Comparison of ENCODE assay signal across 8 cellular contexts in genomic region chr7:27740449-27741086, GRCh38. TPM values are rescaled to one million over a fixed set of nuclear protein-coding genes. Genes with fewer than 3 reads are reported as not detected.
DNase-seq lines count a peak whose midpoint lies in the region; ATAC-seq and TF ChIP-seq lines count a peak whose summit lies in the region.

No MANE protein-coding gene starts in this region.

- H3K27me3 Mint-ChIP-seq in activated CD4-positive, alpha-beta T cell treated with anti-CD3 and anti-CD28 coated beads, Interleukin-2, amount 10 ng/mL, durations not matched to agents 7 days and 5 days: no peaks in the 10 kb centered on the region

- H3K27ac Mint-ChIP-seq in activated CD4-positive, alpha-beta T cell treated with anti-CD3 and anti-CD28 coated beads, Interleukin-2, amount 10 ng/mL, durations not matched to agents 7 days and 5 days: peak overlapping the region; percentile 99

- peak; percentile 69 for ATAC-seq in GM19324 (IDR thresholded peaks at IDR 0.05; ENCODE audit: low FRiP score, unreplicated experiment)
- peak; percentile 67 for ATAC-seq in HG03442 (IDR thresholded peaks at IDR 0.05; ENCODE audit: unreplicated experiment)
- peak; percentile 85 for ATAC-seq in left lobe of liver

- CTCF ChIA-PET in BJ (lab: Yijun Ruan, JAX): interaction anchor here (1.0 to 1.1 kb wide), 3 partner anchors 35 to 180 kb away, joined by 3 read pairs; no protein-coding TSS in a partner anchor
- CTCF ChIA-PET in activated CD4-positive, alpha-beta T cell treated with anti-CD3 and anti-CD28 coated beads, Interleukin-2, amount 10 ng/mL, durations not matched to agents 7 days and 5 days (lab: Charles Lee): interaction anchor here (0.7 to 2.3 kb wide), 4 partner anchors 11 to 168 kb away, joined by 3 to 7 read pairs (median 4); no protein-coding TSS in a partner anchor

- peak overlapping the region; percentile 94 for H3K4me3 ChIP-seq in BJ (ENCODE audit: low read depth, low read length)

- peaks cover 2% of the 10 kb centered on the region for H3K36me3 Mint-ChIP-seq in activated CD4-positive, alpha-beta T cell treated with anti-CD3 and anti-CD28 coated beads, Interleukin-2, amount 10 ng/mL, durations not matched to agents 7 days and 5 days (ENCODE audit: low read depth)

- H3K36me3 ChIP-seq in BJ (ENCODE audit: control insufficient read depth, insufficient read depth, low read length): no peaks in the 10 kb centered on the region

- TF ChIP-seq CTCF in BJ (IDR thresholded peaks at IDR 0.05; ENCODE audit: insufficient read depth, low read depth, low read length): no peak

- POLR2A ChIA-PET in BJ (lab: Charles Lee): interaction anchor here (0.5 to 0.9 kb wide), 5 partner anchors 122 to 1548 kb away, joined by 3 to 6 read pairs (median 4); partner anchors contain the start of genes HOXA11 and HOXA13
- POLR2A ChIA-PET in activated CD4-positive, alpha-beta T cell treated with anti-CD3 and anti-CD28 coated beads, Interleukin-2, amount 10 ng/mL, durations not matched to agents 7 days and 5 days (lab: Charles Lee): no interaction called here

- peaks cover 30% of the 10 kb centered on the region for H3K4me1 Mint-ChIP-seq in activated CD4-positive, alpha-beta T cell treated with anti-CD3 and anti-CD28 coated beads, Interleukin-2, amount 10 ng/mL, durations not matched to agents 7 days and 5 days

- DNase-seq in BJ (ENCODE audit: low read depth) (no peak), NCI-H510A (lab: John Stamatoyannopoulos, UW) (peak; percentile 93), cortex of kidney (lab: John Stamatoyannopoulos, UW) (peak; percentile 15), left lobe of liver (ENCODE audit: low spot score) (peak; percentile 97)
- DNase-seq in activated CD4-positive, alpha-beta T cell treated with anti-CD3 and anti-CD28 coated beads, Interleukin-2, amount 10 ng/mL, durations not matched to agents 7 days and 5 days: peak; percentile 88
- DNase-seq in stimulated activated CD4-positive, alpha-beta T cell treated with anti-CD3 and anti-CD28 coated beads, Interleukin-2, amount 100 ng/mL, for 48 hours: peak; percentile 80 to 82

- H3K4me3 Mint-ChIP-seq in activated CD4-positive, alpha-beta T cell treated with anti-CD3 and anti-CD28 coated beads, Interleukin-2, amount 10 ng/mL, durations not matched to agents 7 days and 5 days: peak overlapping the region; percentile 92

- H3K9me3 Mint-ChIP-seq in activated CD4-positive, alpha-beta T cell treated with anti-CD3 and anti-CD28 coated beads, Interleukin-2, amount 10 ng/mL, durations not matched to agents 7 days and 5 days: no peaks in the 10 kb centered on the region

- H3K27me3 ChIP-seq in BJ (ENCODE audit: control insufficient read depth, insufficient read depth, low read length): no peaks in the 10 kb centered on the region

RNA-seq across cellular contexts. Expression of gene TAX1BP1, which starts 0.6 kb away (rescaled TPM):
- polyA plus RNA-seq in BJ (2011; rRNA removed): 93.6 and 143 TPM in 2 replicates
- 90.0 and 141 TPM in 2 replicates for polyA minus RNA-seq in BJ (2011; rRNA and poly(A)+ RNA removed)
- 10 to 100 TPM; 58.8 to 65.1 TPM for total RNA-seq in activated CD4-positive, alpha-beta T cell treated with anti-CD3 and anti-CD28 coated beads, Interleukin-2, amount 10 ng/mL, durations not matched to agents 7 days and 5 days
- total RNA-seq in left lobe of liver: 32.4 TPM
